In the genomic region with DNA sequence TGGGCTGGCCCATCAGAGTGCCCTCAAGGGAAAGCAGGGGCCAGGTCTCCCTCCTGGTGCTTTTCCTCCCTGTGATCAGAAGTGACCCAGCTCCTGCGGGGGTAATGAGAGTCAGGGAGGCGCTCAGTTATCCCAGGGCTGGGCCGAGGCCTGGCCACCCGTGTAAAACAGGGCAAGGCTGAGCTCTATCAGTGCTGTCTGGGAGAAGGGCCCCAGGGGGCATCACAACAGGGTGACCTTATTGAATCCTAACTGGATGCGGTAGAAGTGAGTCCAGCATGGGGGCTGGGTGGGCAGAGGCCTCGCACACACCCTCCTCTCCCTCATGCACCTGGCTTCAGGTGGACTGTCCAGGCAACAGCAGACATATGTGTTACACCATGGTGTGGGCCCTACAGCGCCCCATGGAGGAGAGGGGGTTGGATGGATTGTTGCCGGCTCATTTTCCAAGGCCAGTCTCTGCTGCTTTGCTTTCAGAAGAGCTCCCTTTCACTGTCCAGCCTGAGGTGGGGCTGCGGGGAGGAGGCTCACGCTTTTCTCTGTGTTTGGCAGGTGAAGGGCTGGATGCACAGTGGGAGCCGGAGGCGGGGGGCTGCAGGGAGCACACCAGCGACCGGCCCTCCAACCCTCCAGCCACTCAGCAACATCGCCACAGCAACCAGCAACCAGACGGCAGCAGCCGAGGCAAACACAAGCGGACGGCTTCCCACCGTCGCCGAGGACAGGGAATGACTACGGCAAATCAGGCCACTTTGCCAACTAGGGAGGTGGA, we compare ENCODE assay signal across 1 cellular context.
TF ChIP-seq lines count a peak whose summit lies in the region.

No MANE protein-coding gene starts in this region.

TF ChIP-seq in H1, 55 proteins besides CTCF, POLR2A, EP300 and RAD21:
- no peak for TF ChIP-seq PHF8 (conservative IDR thresholded peaks at IDR 0.05; ENCODE audit: low read depth, low read length)
- no peak for TF ChIP-seq CHD2 (IDR thresholded peaks at IDR 0.05; ENCODE audit: low read length)
- no peak for TF ChIP-seq SRF (IDR thresholded peaks at IDR 0.05; ENCODE audit: low read depth, low read length)
- TF ChIP-seq HDAC2 (IDR thresholded peaks at IDR 0.05; ENCODE audit: borderline replicate concordance in 1 of 2, low read depth in 2 of 2, low read length in 2 of 2) = no peak
- no peak for TF ChIP-seq CHD1 (IDR thresholded peaks at IDR 0.05; ENCODE audit: low read depth, low read length)
- TF ChIP-seq, protein P1, sequence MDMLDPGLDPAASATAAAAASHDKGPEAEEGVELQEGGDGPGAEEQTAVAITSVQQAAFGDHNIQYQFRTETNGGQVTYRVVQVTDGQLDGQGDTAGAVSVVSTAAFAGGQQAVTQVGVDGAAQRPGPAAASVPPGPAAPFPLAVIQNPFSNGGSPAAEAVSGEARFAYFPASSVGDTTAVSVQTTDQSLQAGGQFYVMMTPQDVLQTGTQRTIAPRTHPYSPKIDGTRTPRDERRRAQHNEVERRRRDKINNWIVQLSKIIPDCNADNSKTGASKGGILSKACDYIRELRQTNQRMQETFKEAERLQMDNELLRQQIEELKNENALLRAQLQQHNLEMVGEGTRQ (IDR thresholded peaks at IDR 0.05; ENCODE audit: low read length) = no peak
- TF ChIP-seq CREB1 (IDR thresholded peaks at IDR 0.05) = no peak
- TF ChIP-seq SP1 (IDR thresholded peaks at IDR 0.05; ENCODE audit: low read depth, low read length) = no peak
